In the genomic region with DNA sequence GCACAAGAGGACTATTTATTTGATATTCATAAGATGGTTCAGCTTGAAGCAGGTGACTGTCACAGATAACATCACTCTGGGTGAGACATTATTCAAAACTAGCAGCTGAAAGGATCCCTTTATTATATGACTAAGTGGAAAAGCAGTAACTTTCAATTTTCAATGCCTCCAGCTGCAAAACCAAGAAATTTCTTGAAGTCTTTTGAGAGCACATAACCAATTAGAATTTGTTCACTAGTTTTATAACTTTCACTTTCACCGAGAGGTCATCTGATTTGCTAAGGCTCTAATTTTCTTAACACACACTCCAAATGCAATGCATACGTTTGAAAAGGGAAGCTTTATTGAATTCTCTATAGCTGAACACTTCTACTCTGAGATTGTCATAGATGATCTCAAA, we compare ENCODE assay signal across 17 cellular contexts.
DNase-seq lines count a peak whose midpoint lies in the region; ATAC-seq lines count a peak whose summit lies in the region.
"Had no signal": no experiment of that assay in that cellular context is flagged by ENCODE, and none has a peak within 500 bp of the region (broad histone marks: within the 10 kb centered on the region; RNA-seq: fewer than 3 reads in every experiment).

No MANE protein-coding gene starts in this region.

- peak; percentile 33 for ATAC-seq in HG02885 (IDR thresholded peaks at IDR 0.05; ENCODE audit: poor library complexity, unreplicated experiment)
- peak; percentile 40 for ATAC-seq in activated T-helper 17 cell treated with anti-CD3 and anti-CD28 coated beads, Interleukin-2, amount 50 U/mL, for 72 hours (replicated peaks)
- ATAC-seq in HG02870 (IDR thresholded peaks at IDR 0.05; ENCODE audit: unreplicated experiment): no peak
- ATAC-seq: Panc1, right lobe of liver had no signal

- no peaks in the 10 kb centered on the region for H3K36me3 Mint-ChIP-seq in activated T-helper 17 cell treated with anti-CD3 and anti-CD28 coated beads, Interleukin-2, amount 50 U/mL, for 72 hours (ENCODE audit: low read depth)

- no peak overlapping the region for H3K4me3 Mint-ChIP-seq in activated T-helper 17 cell treated with anti-CD3 and anti-CD28 coated beads, Interleukin-2, amount 50 U/mL, for 72 hours

- peaks cover 12% of the 10 kb centered on the region for H3K9me3 Mint-ChIP-seq in activated T-helper 17 cell treated with anti-CD3 and anti-CD28 coated beads, Interleukin-2, amount 50 U/mL, for 72 hours

- no peaks in the 10 kb centered on the region for H3K4me1 Mint-ChIP-seq in activated T-helper 17 cell treated with anti-CD3 and anti-CD28 coated beads, Interleukin-2, amount 50 U/mL, for 72 hours

- no peak overlapping the region for H3K27ac Mint-ChIP-seq in activated T-helper 17 cell treated with anti-CD3 and anti-CD28 coated beads, Interleukin-2, amount 50 U/mL, for 72 hours

- H3K27me3 Mint-ChIP-seq in activated T-helper 17 cell treated with anti-CD3 and anti-CD28 coated beads, Interleukin-2, amount 50 U/mL, for 72 hours: no peaks in the 10 kb centered on the region

- DNase-seq in COLO829 (ENCODE audit: low spot score): peak; percentile 94
- peak; percentile 40 for DNase-seq in myocyte (ENCODE audit: low read depth)
- no peak for DNase-seq in NCI-H187 (lab: John Stamatoyannopoulos, UW)
- no peak for DNase-seq in SHP77 treated with DMSO at 0.1 percent for 48 hours (lab: John Stamatoyannopoulos, UW)
- no peak for DNase-seq in NCI-H1694 (lab: John Stamatoyannopoulos, UW)
- DNase-seq: activated CD4-positive, alpha-beta T cell treated with anti-CD3 and anti-CD28 coated beads, Interleukin-2, amount 50 U/mL, for 4 hours; adrenal gland; COR-L47; left ventricle myocardium inferior; NCI-H1417 treated with DMSO at 0.1 percent for 48 hours; NCI-H2171 treated with DMSO at 0.1 percent for 48 hours; right lobe of liver; stomach had no signal

Comparison
In these comparisons a context has a peak if more than half of its experiments do, and no peak if none do; other contexts are left out.
1. DNase-seq: peak in COLO829 (single experiment) and myocyte (single experiment); none in NCI-H187 (0 of 2), SHP77 treated with DMSO at 0.1 percent for 48 hours (single experiment) and NCI-H1694 (single experiment).